11 cellular contexts compared by ENCODE assay signal in genomic region chr4:114272226-114272625, GRCh38.
DNase-seq lines count a peak whose midpoint lies in the region; ATAC-seq and TF ChIP-seq lines count a peak whose summit lies in the region.
"Had no signal": no experiment of that assay in that cellular context is flagged by ENCODE, and none has a peak within 500 bp of the region (broad histone marks: within the 10 kb centered on the region; RNA-seq: fewer than 3 reads in every experiment).

No MANE protein-coding gene starts in this region.

- H3K4me1 ChIP-seq in left lung: no peaks in the 10 kb centered on the region

- H3K27me3 Mint-ChIP-seq in chondrocyte (ENCODE audit: low read depth) (no peaks in the 10 kb centered on the region), Calu3 (ENCODE audit: unreplicated experiment) (no peaks in the 10 kb centered on the region)
- H3K27me3 Mint-ChIP-seq in activated CD4-positive, alpha-beta T cell treated with anti-CD3 and anti-CD28 coated beads, Interleukin-2, amount 10 ng/mL, durations not matched to agents 7 days and 5 days: no peaks in the 10 kb centered on the region

- H3K27ac Mint-ChIP-seq in chondrocyte (ENCODE audit: unreplicated experiment) (peak overlapping the region; percentile 96), Calu3 (ENCODE audit: unreplicated experiment) (no peak overlapping the region)
- H3K27ac Mint-ChIP-seq in activated CD4-positive, alpha-beta T cell treated with anti-CD3 and anti-CD28 coated beads, Interleukin-2, amount 10 ng/mL, durations not matched to agents 7 days and 5 days: no peak overlapping the region
- H3K27ac Mint-ChIP-seq: T-helper 1 cell treated with Interleukin-12 subunit alpha and Interleukin-12 subunit beta and Interleukin-4 antibody, amounts not matched to agents 30 μg/mL and 1 μg/mL, for 36 hours had no signal

- no peak overlapping the region for H3K27ac ChIP-seq in left lung

- BruUV-seq in Calu3 (replicated peaks; lab: Mats Ljungman, UMichigan): no TSS peak

- H3K36me3 Mint-ChIP-seq in chondrocyte (ENCODE audit: low read depth): peaks cover 4% of the 10 kb centered on the region
- no peaks in the 10 kb centered on the region for H3K36me3 Mint-ChIP-seq in Calu3 (ENCODE audit: insufficient read depth, unreplicated experiment)
- H3K36me3 Mint-ChIP-seq in activated CD4-positive, alpha-beta T cell treated with anti-CD3 and anti-CD28 coated beads, Interleukin-2, amount 10 ng/mL, durations not matched to agents 7 days and 5 days (ENCODE audit: low read depth): no peaks in the 10 kb centered on the region

- H3K4me3 ChIP-seq in AG10803 (ENCODE audit: low read length): no peak overlapping the region
- H3K4me3 ChIP-seq in left lung: no peak overlapping the region

- intact Hi-C loops in left lung (cut with DNase I) (no loop called here), Calu3 (cut with micrococcal nuclease; ENCODE audit: unreplicated experiment) (no loop called here)

- H3K27me3 ChIP-seq in left lung: no peaks in the 10 kb centered on the region

- ATAC-seq in left lung (peak; percentile 56), GM18861 (IDR thresholded peaks at IDR 0.05; ENCODE audit: unreplicated experiment) (no peak)

- CTCF ChIA-PET in Calu3 (lab: Charles Lee): no interaction called here
- CTCF ChIA-PET in activated CD4-positive, alpha-beta T cell treated with anti-CD3 and anti-CD28 coated beads, Interleukin-2, amount 10 ng/mL, durations not matched to agents 7 days and 5 days (lab: Charles Lee): no interaction called here

- peaks cover 18% of the 10 kb centered on the region for H3K9me3 Mint-ChIP-seq in chondrocyte (ENCODE audit: low read depth)
- H3K9me3 Mint-ChIP-seq in Calu3 (ENCODE audit: low read depth, unreplicated experiment): peaks cover 6% of the 10 kb centered on the region
- no peaks in the 10 kb centered on the region for H3K9me3 Mint-ChIP-seq in activated CD4-positive, alpha-beta T cell treated with anti-CD3 and anti-CD28 coated beads, Interleukin-2, amount 10 ng/mL, durations not matched to agents 7 days and 5 days
- H3K9me3 Mint-ChIP-seq: T-helper 1 cell treated with Interleukin-12 subunit alpha and Interleukin-12 subunit beta and Interleukin-4 antibody, amounts not matched to agents 30 μg/mL and 1 μg/mL, for 36 hours had no signal

- H3K4me1 Mint-ChIP-seq in chondrocyte (ENCODE audit: low read depth) (peaks cover 81% of the 10 kb centered on the region), Calu3 (ENCODE audit: low read depth, unreplicated experiment) (peaks cover 34% of the 10 kb centered on the region)
- H3K4me1 Mint-ChIP-seq in activated CD4-positive, alpha-beta T cell treated with anti-CD3 and anti-CD28 coated beads, Interleukin-2, amount 10 ng/mL, durations not matched to agents 7 days and 5 days: no peaks in the 10 kb centered on the region

- TF ChIP-seq CTCF in AG10803 (conservative IDR thresholded peaks at IDR 0.05; ENCODE audit: low read length) (no peak), chondrocyte (IDR thresholded peaks at IDR 0.05) (no peak), left lung (IDR thresholded peaks at IDR 0.05) (no peak), Calu3 (IDR thresholded peaks at IDR 0.05; ENCODE audit: unreplicated experiment) (no peak)

- no peaks in the 10 kb centered on the region for H3K9me3 ChIP-seq in left lung

- H3K4me3 Mint-ChIP-seq in chondrocyte (ENCODE audit: unreplicated experiment) (no peak overlapping the region), Calu3 (ENCODE audit: low read depth, unreplicated experiment) (no peak overlapping the region)
- no peak overlapping the region for H3K4me3 Mint-ChIP-seq in activated CD4-positive, alpha-beta T cell treated with anti-CD3 and anti-CD28 coated beads, Interleukin-2, amount 10 ng/mL, durations not matched to agents 7 days and 5 days
- H3K4me3 Mint-ChIP-seq: T-helper 1 cell treated with Interleukin-12 subunit alpha and Interleukin-12 subunit beta and Interleukin-4 antibody, amounts not matched to agents 30 μg/mL and 1 μg/mL, for 36 hours had no signal

- POLR2A ChIA-PET in activated CD4-positive, alpha-beta T cell treated with anti-CD3 and anti-CD28 coated beads, Interleukin-2, amount 10 ng/mL, durations not matched to agents 7 days and 5 days (lab: Charles Lee): no interaction called here

- DNase-seq in AG10803 (ENCODE audit: low read depth) (peak; percentile 96), MV-4-11 (lab: John Stamatoyannopoulos, UW) (peak; percentile 53), chondrocyte (ENCODE audit: low spot score) (no peak), left lung (no peak), NCI-H2029 treated with DMSO at 0.1 percent for 48 hours (lab: John Stamatoyannopoulos, UW) (no peak), Calu3 (no peak)
- DNase-seq in activated CD4-positive, alpha-beta T cell treated with anti-CD3 and anti-CD28 coated beads, Interleukin-2, amount 10 ng/mL, durations not matched to agents 7 days and 5 days: no peak
- DNase-seq: left cardiac atrium, NCI-H2107 had no signal

- H3K36me3 ChIP-seq in left lung: no peaks in the 10 kb centered on the region

Comparison
In these comparisons a context has a peak if more than half of its experiments do, and no peak if none do; other contexts are left out.
1. DNase-seq: peak in AG10803 (single experiment) and MV-4-11 (single experiment); none in chondrocyte (single experiment), left lung (0 of 2), NCI-H2029 treated with DMSO at 0.1 percent for 48 hours (single experiment), Calu3 (single experiment) and activated CD4-positive, alpha-beta T cell treated with anti-CD3 and anti-CD28 coated beads, Interleukin-2, amount 10 ng/mL, durations not matched to agents 7 days and 5 days (single experiment).